In genomic region chr4:17713779-17714178, GRCh38 we compare ENCODE assay signal across 8 cellular contexts.
"Had no signal": no experiment of that assay in that cellular context is flagged by ENCODE, and none has a peak within 500 bp of the region (broad histone marks: within the 10 kb centered on the region; RNA-seq: fewer than 3 reads in every experiment).

No MANE protein-coding gene starts in this region.

- ATAC-seq: GM23338 had no signal

- DNase-seq: H9, HCEC 1CT, KG1 had no signal

- H3K4me3 Mint-ChIP-seq: GM23338, H9, IgD-negative memory B cell had no signal

- FAIRE-seq: H1, H54, HTR-8/SVneo had no signal

- H3K4me2 ChIP-seq: GM23338 had no signal

- H3K36me3 Mint-ChIP-seq: IgD-negative memory B cell had no signal

- H3K9me3 Mint-ChIP-seq: GM23338, H9, IgD-negative memory B cell had no signal

- H3K4me1 Mint-ChIP-seq: IgD-negative memory B cell had no signal

- H3K4me3 ChIP-seq: GM23338 had no signal

- H3K27ac Mint-ChIP-seq: GM23338, H9 had no signal

- H2AFZ ChIP-seq: GM23338 had no signal
